Comparison of ENCODE assay signal across 1 cellular context in genomic region chr1:64495878-64496277, GRCh38.
TF ChIP-seq lines count a peak whose summit lies in the region.

No MANE protein-coding gene starts in this region.

TF ChIP-seq in HepG2, 621 proteins besides CTCF, POLR2A, EP300 and RAD21 (continued from another document):
- no peak for TF ChIP-seq TFE3 (CRISPR knock-in tag; IDR thresholded peaks at IDR 0.05)
